Comparison of ENCODE assay signal across 22 cellular contexts in the genomic region with DNA sequence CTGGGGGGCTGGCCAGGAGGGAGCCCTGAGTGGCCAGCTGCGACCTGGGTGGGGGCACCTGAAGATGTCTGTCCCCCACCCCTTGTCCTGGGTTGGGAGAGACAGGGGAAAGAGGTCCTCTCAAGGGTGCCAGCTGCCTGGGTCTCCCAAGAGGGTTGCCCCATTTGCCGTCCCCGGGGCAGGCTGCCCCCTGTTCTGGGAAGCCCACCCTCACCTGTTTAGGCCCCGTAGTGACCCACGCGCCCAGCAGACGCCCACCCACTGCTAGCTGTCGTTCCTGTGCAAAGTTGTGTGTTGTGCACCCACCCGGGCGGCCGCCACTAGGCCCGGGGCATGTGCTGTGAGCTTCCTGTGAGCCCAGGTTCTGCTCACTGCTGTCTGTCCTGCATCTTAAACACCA. TPM values are rescaled to one million over a fixed set of nuclear protein-coding genes. Genes with fewer than 3 reads are reported as not detected.
DNase-seq lines count a peak whose midpoint lies in the region; ATAC-seq, FAIRE-seq and TF ChIP-seq lines count a peak whose summit lies in the region.
"Had no signal": no experiment of that assay in that cellular context is flagged by ENCODE, and none has a peak within 500 bp of the region (broad histone marks: within the 10 kb centered on the region; RNA-seq: fewer than 3 reads in every experiment).

No MANE protein-coding gene starts in this region.

- H3K9me3 ChIP-seq in BLaER1: peaks cover 34% of the 10 kb centered on the region
- H3K9me3 ChIP-seq: BE2C, Caco-2 had no signal

- no peaks in the 10 kb centered on the region for H3K36me3 Mint-ChIP-seq in dendritic cell treated with granulocyte-macrophage colony-stimulating factor and Interleukin-4, amounts not matched to agents 40 ng/mL and 50 ng/mL, for 4 days (ENCODE audit: low read depth)
- H3K36me3 Mint-ChIP-seq in stimulated activated memory B cell treated with anti-CD40 and anti-IgM and Interleukin-4, amounts not matched to agents 10 μg/mL and 1 μg/mL and 100 μg/mL, for 72 hours: no peaks in the 10 kb centered on the region

- H3K9ac ChIP-seq in BLaER1: no peak overlapping the region
- H3K9ac ChIP-seq: BLaER1 treated with 17β-estradiol and CSF1 and Interleukin-3, amounts not matched to agents 10 nM and 100 nM had no signal

- no peak overlapping the region for H3K4me3 ChIP-seq in BLaER1
- H3K4me3 ChIP-seq: BLaER1 treated with 17β-estradiol and CSF1 and Interleukin-3, amounts not matched to agents 10 nM and 100 nM had no signal

- TF ChIP-seq POLR2A in GM12891 (IDR thresholded peaks at IDR 0.05; ENCODE audit: low read depth, low read length): no peak

- peak overlapping the region; percentile 91 for H3K27ac Mint-ChIP-seq in dendritic cell treated with granulocyte-macrophage colony-stimulating factor and Interleukin-4, amounts not matched to agents 40 ng/mL and 50 ng/mL, for 4 days
- H3K27ac Mint-ChIP-seq in stimulated activated memory B cell treated with anti-CD40 and anti-IgM and Interleukin-4, amounts not matched to agents 10 μg/mL and 1 μg/mL and 100 μg/mL, for 72 hours: no peak overlapping the region
- H3K27ac Mint-ChIP-seq: CD4-positive, alpha-beta T cell; CD8-positive, alpha-beta T cell had no signal

- intact Hi-C loops in dendritic cell treated with granulocyte-macrophage colony-stimulating factor and Interleukin-4, amounts not matched to agents 40 ng/mL and 50 ng/mL, for 4 days (cut with micrococcal nuclease): loop anchor here (5.0 to 10.0 kb wide), 2 partner anchors 88 to 474 kb away; no protein-coding TSS in a partner anchor

- no peak for DNase-seq in GM12891 (ENCODE audit: insufficient read length, low spot score)
- no peak for DNase-seq in activated T-cell treated with anti-CD3 and anti-CD28 coated beads, Interleukin-2, amount 50 U/mL, for 48 hours
- DNase-seq: 8988T; ACHN; BE2C; Caco-2; Calu3; CD4-positive, alpha-beta T cell; CD8-positive, alpha-beta T cell; DMS79 treated with DMSO at 0.1 percent for 48 hours; GF-D8 had no signal

- no peaks in the 10 kb centered on the region for H4K20me1 ChIP-seq in BLaER1
- H4K20me1 ChIP-seq: BLaER1 treated with 17β-estradiol and CSF1 and Interleukin-3, amounts not matched to agents 10 nM and 100 nM had no signal

- peaks cover 12% of the 10 kb centered on the region for H3K4me1 ChIP-seq in BLaER1
- H3K4me1 ChIP-seq: BE2C, Caco-2 had no signal

- no peak for ATAC-seq in stimulated activated memory B cell treated with anti-CD40 and anti-IgM and Interleukin-4, amounts not matched to agents 10 μg/mL and 1 μg/mL and 100 μg/mL, for 72 hours
- ATAC-seq: CD8-positive, alpha-beta T cell had no signal

- no peaks in the 10 kb centered on the region for H3K4me1 Mint-ChIP-seq in dendritic cell treated with granulocyte-macrophage colony-stimulating factor and Interleukin-4, amounts not matched to agents 40 ng/mL and 50 ng/mL, for 4 days (ENCODE audit: low read depth)
- H3K4me1 Mint-ChIP-seq in stimulated activated memory B cell treated with anti-CD40 and anti-IgM and Interleukin-4, amounts not matched to agents 10 μg/mL and 1 μg/mL and 100 μg/mL, for 72 hours: no peaks in the 10 kb centered on the region

- no peaks in the 10 kb centered on the region for H3K36me3 ChIP-seq in BLaER1
- H3K36me3 ChIP-seq: BE2C; BLaER1 treated with 17β-estradiol and CSF1 and Interleukin-3, amounts not matched to agents 10 nM and 100 nM had no signal

- H3K27ac ChIP-seq in BLaER1: 0 out of 2 replicates have a peak overlapping the region, but pooled peaks have one; percentile 13
- H3K27ac ChIP-seq: C4-2B had no signal

- peak; percentile 38 for FAIRE-seq in GM12891 (lab: Jason Lieb, UNC)
- FAIRE-seq: A204.1, D721Med, G401.6, GM12892, GM18507 had no signal

- peaks cover 7% of the 10 kb centered on the region for H3K27me3 Mint-ChIP-seq in dendritic cell treated with granulocyte-macrophage colony-stimulating factor and Interleukin-4, amounts not matched to agents 40 ng/mL and 50 ng/mL, for 4 days
- no peaks in the 10 kb centered on the region for H3K27me3 Mint-ChIP-seq in stimulated activated memory B cell treated with anti-CD40 and anti-IgM and Interleukin-4, amounts not matched to agents 10 μg/mL and 1 μg/mL and 100 μg/mL, for 72 hours
- H3K27me3 Mint-ChIP-seq: CD4-positive, alpha-beta T cell had no signal

- peaks cover 11% of the 10 kb centered on the region for H3K27me3 ChIP-seq in BLaER1
- H3K27me3 ChIP-seq: BE2C had no signal

- H3K9me3 Mint-ChIP-seq in dendritic cell treated with granulocyte-macrophage colony-stimulating factor and Interleukin-4, amounts not matched to agents 40 ng/mL and 50 ng/mL, for 4 days: no peaks in the 10 kb centered on the region
- H3K9me3 Mint-ChIP-seq in stimulated activated memory B cell treated with anti-CD40 and anti-IgM and Interleukin-4, amounts not matched to agents 10 μg/mL and 1 μg/mL and 100 μg/mL, for 72 hours: no peaks in the 10 kb centered on the region
- H3K9me3 Mint-ChIP-seq: CD8-positive, alpha-beta T cell had no signal

- H3K4me2 ChIP-seq in BLaER1: no peak overlapping the region

- H3K4me3 Mint-ChIP-seq in dendritic cell treated with granulocyte-macrophage colony-stimulating factor and Interleukin-4, amounts not matched to agents 40 ng/mL and 50 ng/mL, for 4 days: no peak overlapping the region
- no peak overlapping the region for H3K4me3 Mint-ChIP-seq in stimulated activated memory B cell treated with anti-CD40 and anti-IgM and Interleukin-4, amounts not matched to agents 10 μg/mL and 1 μg/mL and 100 μg/mL, for 72 hours
- H3K4me3 Mint-ChIP-seq: CD4-positive, alpha-beta T cell; CD8-positive, alpha-beta T cell had no signal

TF ChIP-seq in GM12891, 5 proteins besides CTCF, POLR2A, EP300 and RAD21:
- TF ChIP-seq PAX5 (IDR thresholded peaks at IDR 0.05; ENCODE audit: insufficient read depth, low read length, severe bottlenecking): no peak
- no peak for TF ChIP-seq SPI1 (IDR thresholded peaks at IDR 0.05; ENCODE audit: low read depth, low read length)
- no peak for TF ChIP-seq POLR2AphosphoS5 (IDR thresholded peaks at IDR 0.05; ENCODE audit: low read depth, low read length)
- no peak for TF ChIP-seq POU2F2 (IDR thresholded peaks at IDR 0.05; ENCODE audit: low read depth, low read length)
- no peak for TF ChIP-seq TAF1 (IDR thresholded peaks at IDR 0.05; ENCODE audit: low read depth, low read length)

RNA-seq across cellular contexts. Expression of a gene that starts 25.5 kb away (rescaled TPM):
- polyA plus RNA-seq in GM12891 (2012; ENCODE audit: low read depth, missing spikeins): 1.1 TPM

RNA-seq across cellular contexts. Expression of a gene that starts 36.9 kb away (rescaled TPM):
- polyA plus RNA-seq in GM12891 (2012; ENCODE audit: low read depth, missing spikeins): 0.06 TPM
- polyA plus RNA-seq: AG04450 had no signal

RNA-seq across cellular contexts. Expression of a gene that starts 41.5 kb away (rescaled TPM):
- polyA plus RNA-seq in GM12891 (2012; ENCODE audit: low read depth, missing spikeins): 0.08 TPM
